In the genomic region with DNA sequence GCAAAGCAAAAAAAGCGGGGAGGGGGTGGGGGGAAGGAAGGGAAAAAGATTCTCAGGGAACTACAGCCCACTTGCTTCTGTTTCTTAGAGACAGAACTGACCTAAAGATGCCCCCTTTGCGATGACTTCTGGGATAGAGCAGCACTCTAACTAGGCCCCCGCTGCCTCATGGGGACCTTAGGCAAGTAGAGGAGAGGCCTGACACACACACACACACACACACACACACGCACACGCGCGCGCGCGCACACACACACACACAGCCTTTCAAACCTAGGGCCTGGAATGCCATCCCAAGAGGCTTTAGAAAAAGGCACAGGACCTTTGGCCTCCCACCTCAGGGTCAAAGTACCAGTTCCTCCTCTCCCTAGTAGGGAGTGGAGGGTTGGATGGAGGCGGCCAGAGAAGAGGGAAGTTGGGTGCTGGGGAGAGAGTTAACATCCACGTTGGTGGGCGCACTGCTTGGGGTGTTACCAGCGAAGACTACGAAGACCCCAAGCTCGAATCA, we compare ENCODE assay signal across 11 cellular contexts. TPM values are rescaled to one million over a fixed set of nuclear protein-coding genes. Genes with fewer than 3 reads are reported as not detected.
DNase-seq lines count a peak whose midpoint lies in the region; ATAC-seq, FAIRE-seq and TF ChIP-seq lines count a peak whose summit lies in the region.
"Had no signal": no experiment of that assay in that cellular context is flagged by ENCODE, and none has a peak within 500 bp of the region (broad histone marks: within the 10 kb centered on the region; RNA-seq: fewer than 3 reads in every experiment).

No MANE protein-coding gene starts in this region.

- WGBS in gastroesophageal sphincter (ENCODE audit: low coverage in 1 of 2), 2 donors = 25% methylated on average over 5 of the region's 16 CpGs; no CpG with 5 or more reads in 1 of the 2 donors

- TF ChIP-seq CTCF in gastroesophageal sphincter (IDR thresholded peaks at IDR 0.05) = no peak
- no peak for TF ChIP-seq CTCF in neural crest cell (conservative IDR thresholded peaks at IDR 0.05)

- H3K9me3 Mint-ChIP-seq in activated CD4-positive, alpha-beta T cell treated with anti-CD3 and anti-CD28 coated beads, Interleukin-2, amount 10 ng/mL, durations not matched to agents 24 days and 14 days = no peaks in the 10 kb centered on the region
- H3K9me3 Mint-ChIP-seq in neural crest cell = no peaks in the 10 kb centered on the region
- H3K9me3 Mint-ChIP-seq in activated T-helper 17 cell treated with anti-CD3 and anti-CD28 coated beads, Interleukin-2, amount 50 U/mL, for 72 hours = no peaks in the 10 kb centered on the region
- H3K9me3 Mint-ChIP-seq: dendritic cell treated with granulocyte-macrophage colony-stimulating factor and Interleukin-4, amounts not matched to agents 40 ng/mL and 50 ng/mL, for 4 days had no signal

- peak overlapping the region; percentile 77 for H3K4me3 Mint-ChIP-seq in activated CD4-positive, alpha-beta T cell treated with anti-CD3 and anti-CD28 coated beads, Interleukin-2, amount 10 ng/mL, durations not matched to agents 24 days and 14 days
- H3K4me3 Mint-ChIP-seq in neural crest cell = peak overlapping the region; percentile 91
- no peak overlapping the region for H3K4me3 Mint-ChIP-seq in activated T-helper 17 cell treated with anti-CD3 and anti-CD28 coated beads, Interleukin-2, amount 50 U/mL, for 72 hours
- H3K4me3 Mint-ChIP-seq: dendritic cell treated with granulocyte-macrophage colony-stimulating factor and Interleukin-4, amounts not matched to agents 40 ng/mL and 50 ng/mL, for 4 days had no signal

- peaks cover 2% of the 10 kb centered on the region for H3K27me3 Mint-ChIP-seq in activated CD4-positive, alpha-beta T cell treated with anti-CD3 and anti-CD28 coated beads, Interleukin-2, amount 10 ng/mL, durations not matched to agents 24 days and 14 days
- H3K27me3 Mint-ChIP-seq in neural crest cell (ENCODE audit: low read depth) = no peaks in the 10 kb centered on the region
- H3K27me3 Mint-ChIP-seq in activated T-helper 17 cell treated with anti-CD3 and anti-CD28 coated beads, Interleukin-2, amount 50 U/mL, for 72 hours = peaks cover 42% of the 10 kb centered on the region

- TF ChIP-seq EP300 in gastroesophageal sphincter (IDR thresholded peaks at IDR 0.05) = no peak

- H3K9me3 ChIP-seq in gastroesophageal sphincter = no peaks in the 10 kb centered on the region
- H3K9me3 ChIP-seq: A549 had no signal

- H3K36me3 Mint-ChIP-seq in activated CD4-positive, alpha-beta T cell treated with anti-CD3 and anti-CD28 coated beads, Interleukin-2, amount 10 ng/mL, durations not matched to agents 24 days and 14 days (ENCODE audit: low read depth) = no peaks in the 10 kb centered on the region
- no peaks in the 10 kb centered on the region for H3K36me3 Mint-ChIP-seq in neural crest cell (ENCODE audit: low read depth)
- H3K36me3 Mint-ChIP-seq in activated T-helper 17 cell treated with anti-CD3 and anti-CD28 coated beads, Interleukin-2, amount 50 U/mL, for 72 hours (ENCODE audit: low read depth) = no peaks in the 10 kb centered on the region

- DNase-seq in activated CD4-positive, alpha-beta T cell treated with anti-CD3 and anti-CD28 coated beads, Interleukin-2, amount 10 ng/mL, durations not matched to agents 24 days and 14 days = peak; percentile 58
- no peak for DNase-seq in activated CD4-positive, alpha-beta T cell treated with anti-CD3 and anti-CD28 coated beads, Interleukin-2, amount 50 U/mL, for 4 hours
- DNase-seq in neural crest cell (ENCODE audit: low read depth, low spot score) (peak; percentile 40), urothelium cell line (ENCODE audit: low spot score) (no peak), mucosa of gallbladder (ENCODE audit: low spot score) (no peak)
- DNase-seq in effector CD4-positive, alpha-beta T cell = no peak
- DNase-seq: NCI-H1436 had no signal

- ATAC-seq in gastroesophageal sphincter = no peak
- ATAC-seq in activated T-helper 17 cell treated with anti-CD3 and anti-CD28 coated beads, Interleukin-2, amount 50 U/mL, for 72 hours (replicated peaks) = no peak
- ATAC-seq: A549 had no signal

- TF ChIP-seq POLR2A in gastroesophageal sphincter (IDR thresholded peaks at IDR 0.05) = no peak

- peak overlapping the region in 1 of 2 donors; percentile 64 for H3K4me3 ChIP-seq in gastroesophageal sphincter
- H3K4me3 ChIP-seq: A549 had no signal

- peaks cover 5 to 47% (median 15%) of the 10 kb centered on the region in 3 donors for H3K4me1 ChIP-seq in gastroesophageal sphincter

- H3K4me1 Mint-ChIP-seq in activated CD4-positive, alpha-beta T cell treated with anti-CD3 and anti-CD28 coated beads, Interleukin-2, amount 10 ng/mL, durations not matched to agents 24 days and 14 days = peaks cover 28% of the 10 kb centered on the region
- peaks cover 47% of the 10 kb centered on the region for H3K4me1 Mint-ChIP-seq in neural crest cell
- H3K4me1 Mint-ChIP-seq in activated T-helper 17 cell treated with anti-CD3 and anti-CD28 coated beads, Interleukin-2, amount 50 U/mL, for 72 hours = peaks cover 5% of the 10 kb centered on the region

- H3K27me3 ChIP-seq in gastroesophageal sphincter = no peaks in the 10 kb centered on the region

- peak overlapping the region; percentile 86 to 94 (median 90) for H3K27ac ChIP-seq in gastroesophageal sphincter

- peaks cover 0 to under 1% of the 10 kb centered on the region in 2 donors for H3K36me3 ChIP-seq in gastroesophageal sphincter

- intact Hi-C loops in activated CD4-positive, alpha-beta T cell treated with anti-CD3 and anti-CD28 coated beads, Interleukin-2, amount 10 ng/mL, durations not matched to agents 24 days and 14 days (cut with micrococcal nuclease) = loop anchor here (5.0 to 10.0 kb wide), 5 partner anchors 96 to 679 kb away; a partner anchor contains a TSS

- no peak overlapping the region for H3K27ac Mint-ChIP-seq in activated CD4-positive, alpha-beta T cell treated with anti-CD3 and anti-CD28 coated beads, Interleukin-2, amount 10 ng/mL, durations not matched to agents 24 days and 14 days
- no peak overlapping the region for H3K27ac Mint-ChIP-seq in neural crest cell (ENCODE audit: unreplicated experiment)
- H3K27ac Mint-ChIP-seq in activated T-helper 17 cell treated with anti-CD3 and anti-CD28 coated beads, Interleukin-2, amount 50 U/mL, for 72 hours = no peak overlapping the region
- H3K27ac Mint-ChIP-seq: dendritic cell treated with granulocyte-macrophage colony-stimulating factor and Interleukin-4, amounts not matched to agents 40 ng/mL and 50 ng/mL, for 4 days had no signal

- FAIRE-seq in urothelium cell line (lab: Jason Lieb, UNC) = peak; percentile 32

RNA-seq across cellular contexts. Expression of a gene that starts 1.4 kb away (rescaled TPM):
- total RNA-seq in activated CD4-positive, alpha-beta T cell treated with anti-CD3 and anti-CD28 coated beads, Interleukin-2, amount 10 ng/mL, durations not matched to agents 24 days and 14 days = 6.0 and 6.5 TPM in 2 replicates
- 100 to 1,000 TPM; 203 to 686 (median 311) TPM for total RNA-seq in gastroesophageal sphincter
- total RNA-seq in neural crest cell = 98.8 and 110 TPM in 2 replicates
- not detected for total RNA-seq in activated T-helper 17 cell treated with anti-CD3 and anti-CD28 coated beads, Interleukin-2, amount 50 U/mL, for 72 hours
- 478 TPM for total RNA-seq in mucosa of gallbladder

Comparison
In these comparisons a context has a peak if more than half of its experiments do, and no peak if none do; other contexts are left out.
1. DNase-seq: peak in activated CD4-positive, alpha-beta T cell treated with anti-CD3 and anti-CD28 coated beads, Interleukin-2, amount 10 ng/mL, durations not matched to agents 24 days and 14 days (single experiment) and neural crest cell (single experiment); none in activated CD4-positive, alpha-beta T cell treated with anti-CD3 and anti-CD28 coated beads, Interleukin-2, amount 50 U/mL, for 4 hours (0 of 2), urothelium cell line (single experiment), effector CD4-positive, alpha-beta T cell (single experiment) and mucosa of gallbladder (single experiment).
2. RNA of a gene that starts 1.4 kb away (total RNA-seq): 478 TPM in mucosa of gallbladder (single experiment), 203 to 686 TPM in gastroesophageal sphincter and 98.8 to 110 TPM in neural crest cell; 6.0 to 6.5 TPM in activated CD4-positive, alpha-beta T cell treated with anti-CD3 and anti-CD28 coated beads, Interleukin-2, amount 10 ng/mL, durations not matched to agents 24 days and 14 days and not detected in activated T-helper 17 cell treated with anti-CD3 and anti-CD28 coated beads, Interleukin-2, amount 50 U/mL, for 72 hours; every median in the first group is over 10 times any median in the second.